ENCODE assay signal across 1 cellular context in genomic region chr10:67107670-67108069, GRCh38.
TF ChIP-seq lines count a peak whose summit lies in the region.

No MANE protein-coding gene starts in this region.

TF ChIP-seq in SK-N-SH, 30 proteins besides CTCF, POLR2A, EP300 and RAD21 (continued from another document):
- TF ChIP-seq USF1 (IDR thresholded peaks at IDR 0.05; ENCODE audit: borderline replicate concordance, low read depth), result no peak
- no peak for TF ChIP-seq FOSL2 (IDR thresholded peaks at IDR 0.05; ENCODE audit: borderline replicate concordance, low read depth)
- no peak for TF ChIP-seq YY1 (IDR thresholded peaks at IDR 0.05; ENCODE audit: low read depth)
- TF ChIP-seq POLR2AphosphoS5 (IDR thresholded peaks at IDR 0.05; ENCODE audit: low read depth, low read length), result no peak
- TF ChIP-seq GABPA (IDR thresholded peaks at IDR 0.05; ENCODE audit: low read depth), result no peak
